Comparison of ENCODE assay signal across 16 cellular contexts in the genomic region with DNA sequence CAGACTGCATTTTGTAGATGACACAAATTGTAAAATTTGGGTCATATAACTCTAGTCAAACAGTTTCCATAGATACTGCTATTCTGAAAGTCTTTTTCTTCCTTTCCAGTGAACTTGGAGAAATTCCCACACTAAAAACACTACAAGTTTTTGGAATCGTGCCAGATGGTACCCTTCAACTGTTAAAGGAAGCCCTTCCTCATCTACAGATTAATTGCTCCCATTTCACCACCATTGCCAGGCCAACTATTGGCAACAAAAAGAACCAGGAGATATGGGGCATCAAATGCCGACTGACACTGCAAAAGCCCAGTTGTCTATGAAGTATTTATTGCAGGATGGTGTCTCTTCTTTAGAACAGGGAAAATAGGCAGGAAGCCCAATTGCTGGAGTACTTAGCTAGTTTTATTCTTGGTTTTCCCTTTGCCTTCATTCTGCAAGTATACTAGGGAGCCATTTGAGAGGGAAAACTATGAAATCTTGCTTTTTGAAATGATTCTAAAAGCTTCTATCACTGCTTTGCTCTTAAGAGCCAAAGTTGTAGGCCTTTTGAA.
"Had no signal": no experiment of that assay in that cellular context is flagged by ENCODE, and none has a peak within 500 bp of the region (broad histone marks: within the 10 kb centered on the region; RNA-seq: fewer than 3 reads in every experiment).

No MANE protein-coding gene starts in this region.

- H3K9me3 ChIP-seq: body of pancreas, mucosa of descending colon, thoracic aorta, vagina had no signal

- H3K27ac ChIP-seq: body of pancreas, thoracic aorta, vagina had no signal

- DNase-seq: activated CD4-positive, alpha-beta T cell treated with anti-CD3 and anti-CD28 coated beads for 36 hours; activated CD4-positive, alpha-beta T cell treated with anti-CD3 and anti-CD28 coated beads, Interleukin-2, amount 50 U/mL, for 4 hours; activated effector memory CD4-positive, alpha-beta T cell treated with anti-CD3 and anti-CD28 coated beads, Interleukin-2, amount 50 U/mL, for 16 hours; activated naive CD4-positive, alpha-beta T cell treated with anti-CD3 and anti-CD28 coated beads, Interleukin-2, amount 50 U/mL, for 16 hours; activated naive CD8-positive, alpha-beta T cell treated with anti-CD3 and anti-CD28 coated beads, Interleukin-2, amount 50 U/mL, for 24 hours; body of pancreas; dermis blood vessel endothelial cell; effector memory CD4-positive, alpha-beta T cell; left ventricle myocardium superior; mesenchymal stem cell; mucosa of descending colon; posterior cingulate gyrus; small intestine; stimulated activated CD4-positive, alpha-beta T cell treated with anti-CD3 and anti-CD28 coated beads, Interleukin-2, amount 100 ng/mL, for 24 hours had no signal

- H3K4me1 ChIP-seq: body of pancreas, vagina had no signal

- H3K4me3 ChIP-seq: body of pancreas, mucosa of descending colon, thoracic aorta, vagina had no signal
